Comparison of ENCODE assay signal across 1 cellular context in genomic region chr1:149846600-149847466, GRCh38.
TF ChIP-seq lines count a peak whose summit lies in the region.

No MANE protein-coding gene starts in this region.

TF ChIP-seq in GM12878, 131 proteins besides CTCF, POLR2A, EP300 and RAD21 (continued from another document):
- TF ChIP-seq ZBTB4 (CRISPR knock-in tag; IDR thresholded peaks at IDR 0.05): no peak
- TF ChIP-seq ATF7 (IDR thresholded peaks at IDR 0.05; ENCODE audit: low read depth): no peak
- TF ChIP-seq CHD2 (IDR thresholded peaks at IDR 0.05; ENCODE audit: borderline replicate concordance, low read depth, low read length): no peak
- TF ChIP-seq KDM1A (IDR thresholded peaks at IDR 0.05; ENCODE audit: borderline replicate concordance): no peak
- TF ChIP-seq RELB (IDR thresholded peaks at IDR 0.05; ENCODE audit: low read depth): no peak
